Comparison of ENCODE assay signal across 1 cellular context in genomic region chr14:103528512-103529382, GRCh38.
TF ChIP-seq lines count a peak whose summit lies in the region.

Gene TRMT61A, plus strand, starts transcription at chr14:103529196. Its CDS starts 783 bp downstream, at chr14:103529979.

TF ChIP-seq in HEK293, 187 proteins besides CTCF, POLR2A, EP300 and RAD21 (continued from another document and continues in another):
- TF ChIP-seq ZNF518A (tag by site-specific recombination; conservative IDR thresholded peaks at IDR 0.05; ENCODE audit: low read depth) = no peak
- TF ChIP-seq ZNF202 (tag by site-specific recombination; IDR thresholded peaks at IDR 0.05; ENCODE audit: borderline replicate concordance) = no peak
- no peak for TF ChIP-seq ZNF211 (tag by site-specific recombination; IDR thresholded peaks at IDR 0.05; ENCODE audit: low read depth)
- TF ChIP-seq ZNF488 (tag by site-specific recombination; IDR thresholded peaks at IDR 0.05) = no peak
- no peak for TF ChIP-seq PRDM6 (tag by site-specific recombination; IDR thresholded peaks at IDR 0.05)
- TF ChIP-seq PRDM2 (tag by site-specific recombination; IDR thresholded peaks at IDR 0.05; ENCODE audit: borderline replicate concordance) = no peak
- TF ChIP-seq ZNF18 (tag by site-specific recombination; IDR thresholded peaks at IDR 0.05) = no peak
- TF ChIP-seq ZBTB44 (tag by site-specific recombination; IDR thresholded peaks at IDR 0.05) = no peak
- TF ChIP-seq ZNF510 (tag by site-specific recombination; IDR thresholded peaks at IDR 0.05; ENCODE audit: insufficient replicate concordance) = no peak
- TF ChIP-seq ZFP3 (tag by site-specific recombination; IDR thresholded peaks at IDR 0.05; ENCODE audit: low read depth) = no peak
- TF ChIP-seq ZNF530 (tag by site-specific recombination; IDR thresholded peaks at IDR 0.05; ENCODE audit: low read depth) = no peak
- no peak for TF ChIP-seq ZNF302 (tag by site-specific recombination; IDR thresholded peaks at IDR 0.05; ENCODE audit: low read depth)
- no peak for TF ChIP-seq WT1 (tag by site-specific recombination; IDR thresholded peaks at IDR 0.05)
- no peak for TF ChIP-seq OSR2 (tag by site-specific recombination; IDR thresholded peaks at IDR 0.05)
- no peak for TF ChIP-seq ZNF664 (tag by site-specific recombination; IDR thresholded peaks at IDR 0.05)
- no peak for TF ChIP-seq ZNF174 (tag by site-specific recombination; IDR thresholded peaks at IDR 0.05)
- TF ChIP-seq ZNF148 (tag by site-specific recombination; IDR thresholded peaks at IDR 0.05; ENCODE audit: borderline replicate concordance) = no peak
- no peak for TF ChIP-seq SP3 (tag by site-specific recombination; IDR thresholded peaks at IDR 0.05)
- TF ChIP-seq ZBTB49 (tag by site-specific recombination; IDR thresholded peaks at IDR 0.05; ENCODE audit: low read depth) = no peak
- TF ChIP-seq ZNF112 (tag by site-specific recombination; IDR thresholded peaks at IDR 0.05) = no peak
- no peak for TF ChIP-seq PRDM1 (tag by site-specific recombination; IDR thresholded peaks at IDR 0.05)
- TF ChIP-seq ZNF24 (tag by site-specific recombination; IDR thresholded peaks at IDR 0.05) = no peak
- TF ChIP-seq ZNF266 (tag by site-specific recombination; IDR thresholded peaks at IDR 0.05; ENCODE audit: low read depth) = no peak
- TF ChIP-seq YY1 (tag by site-specific recombination; IDR thresholded peaks at IDR 0.05) = 0 out of 2 replicates have a peak, but pooled peaks have one; percentile 48
- TF ChIP-seq ZNF521 (tag by site-specific recombination; IDR thresholded peaks at IDR 0.05) = no peak
- 0 out of 2 replicates have a peak, but pooled peaks have one; percentile 51 for TF ChIP-seq ZNF324 (tag by site-specific recombination; IDR thresholded peaks at IDR 0.05)
- TF ChIP-seq ZNF214 (tag by site-specific recombination; IDR thresholded peaks at IDR 0.05; ENCODE audit: borderline replicate concordance) = no peak
- TF ChIP-seq INSM2 (tag by site-specific recombination; IDR thresholded peaks at IDR 0.05) = no peak
- no peak for TF ChIP-seq ZNF132 (tag by site-specific recombination; IDR thresholded peaks at IDR 0.05; ENCODE audit: borderline replicate concordance)
- peak; percentile 10; the same call in 1 of the 2 replicates for TF ChIP-seq ZBTB8A (tag by site-specific recombination; IDR thresholded peaks at IDR 0.05)
- TF ChIP-seq ZNF76 (tag by site-specific recombination; IDR thresholded peaks at IDR 0.05; ENCODE audit: borderline replicate concordance, low read depth) = 0 out of 2 replicates have a peak, but pooled peaks have one; percentile 38
